Comparison of ENCODE assay signal across 9 cellular contexts in the genomic region with DNA sequence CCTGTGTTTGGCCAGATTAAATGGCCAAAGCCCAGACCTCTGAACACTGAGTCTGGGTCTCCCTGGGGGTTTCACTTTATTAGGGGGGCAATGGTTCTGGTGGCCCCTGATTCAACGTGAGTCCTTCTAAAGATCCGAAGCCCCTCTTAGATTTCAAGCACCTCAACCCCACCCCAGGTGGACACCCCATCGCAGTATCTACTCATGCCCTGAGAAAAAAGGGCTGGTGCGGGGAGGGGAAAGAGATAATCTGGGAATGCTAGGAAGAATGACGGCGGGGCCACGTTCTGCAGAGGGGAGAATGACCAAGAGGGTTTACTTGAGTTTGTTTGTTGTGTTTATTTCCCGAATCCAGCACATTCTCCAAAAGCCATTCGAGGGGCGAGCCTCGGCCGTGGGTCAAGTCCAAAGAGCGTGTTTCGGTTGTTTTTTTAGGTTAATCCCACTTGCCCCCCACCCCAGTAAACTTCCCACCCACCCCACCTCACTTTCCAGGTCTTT. TPM values are rescaled to one million over a fixed set of nuclear protein-coding genes. Genes with fewer than 3 reads are reported as not detected.
A peak's percentile ranks its signal among the peaks of the same experiment; 100 is the strongest.
DNase-seq lines count a peak whose midpoint lies in the region; ATAC-seq and TF ChIP-seq lines count a peak whose summit lies in the region.
"Had no signal": no experiment of that assay in that cellular context is flagged by ENCODE, and none has a peak within 500 bp of the region (broad histone marks: within the 10 kb centered on the region; RNA-seq: fewer than 3 reads in every experiment).

No MANE protein-coding gene starts in this region.

- peak overlapping the region; percentile 94 for H3K4me3 ChIP-seq in HUES6 (ENCODE audit: low read depth, low read length)
- peak overlapping the region; percentile 95 for H3K4me3 ChIP-seq in choroid plexus epithelial cell (ENCODE audit: low read depth, low read length)

- peaks cover 67 to 89% (median 84%) of the 10 kb centered on the region in 3 donors for H3K4me1 Mint-ChIP-seq in naive B cell

- ATAC-seq in naive B cell (ENCODE audit: low read depth in 2 of 2), result no peak

- peaks cover 0 to 7% of the 10 kb centered on the region in 2 donors for H3K36me3 Mint-ChIP-seq in naive B cell

- H3K9me3 ChIP-seq in HUES6 (ENCODE audit: control insufficient read depth, insufficient read depth, low read depth, low read length), result no peaks in the 10 kb centered on the region

- POLR2A ChIA-PET in HEK293T (lab: Yijun Ruan, JAX), result no interaction called here

- H3K27me3 Mint-ChIP-seq in naive B cell, result no peaks in the 10 kb centered on the region

- peaks cover 49% of the 10 kb centered on the region for H3K4me1 ChIP-seq in HUES6 (ENCODE audit: control insufficient read depth, insufficient read depth, low read length)

- DNase-seq in AG08396 (ENCODE audit: low spot score) (peak; percentile 41), choroid plexus epithelial cell (ENCODE audit: low read depth) (no peak), naive B cell (no peak), GOT3 (lab: John Stamatoyannopoulos, UW) (no peak), NCI-H524 treated with DMSO at 0.1 percent for 48 hours (lab: John Stamatoyannopoulos, UW) (no peak), HEK293T (ENCODE audit: extremely low spot score) (no peak)
- no peak for DNase-seq in stimulated activated CD4-positive, alpha-beta T cell treated with anti-CD3 and anti-CD28 coated beads, Interleukin-12 subunit alpha, Interleukin-12 subunit beta, amount 100 ng/mL, for 4 hours
- DNase-seq: SHP77 treated with DMSO at 0.1 percent for 48 hours had no signal

- peaks cover 6% of the 10 kb centered on the region; the same call in 1 of the 2 replicates for H3K27me3 ChIP-seq in HUES6 (ENCODE audit: control insufficient read depth, insufficient read depth, low read length)

- H3K27ac Mint-ChIP-seq in naive B cell, result peak overlapping the region; percentile 94 to 98 (median 97)

- peak overlapping the region; percentile 94 for H3K9ac ChIP-seq in HUES6 (ENCODE audit: low read length)

- H3K4me3 Mint-ChIP-seq in naive B cell, result peak overlapping the region; percentile 86 to 97 (median 94)

- H3K9me3 Mint-ChIP-seq in naive B cell, result no peaks in the 10 kb centered on the region

- H3K27ac ChIP-seq in HUES6 (ENCODE audit: low read depth, low read length), result peak overlapping the region; percentile 88; the same call in 1 of the 2 replicates

- CTCF ChIA-PET in HEK293T (lab: Yijun Ruan, JAX), result no interaction called here

- H3K36me3 ChIP-seq in HUES6 (ENCODE audit: control insufficient read depth, insufficient read depth, low read length), result 0 out of 2 replicates have a peak, but pooled peaks cover 9% of the 10 kb centered on the region

- TF ChIP-seq CTCF in choroid plexus epithelial cell (conservative IDR thresholded peaks at IDR 0.05; ENCODE audit: low read depth, low read length), result no peak

TF ChIP-seq in HEK293T, 16 proteins besides CTCF, POLR2A, EP300 and RAD21:
- no peak for TF ChIP-seq FOXK2 (IDR thresholded peaks at IDR 0.05)
- TF ChIP-seq ELF4 (IDR thresholded peaks at IDR 0.05), result no peak
- no peak for TF ChIP-seq CTBP1 (IDR thresholded peaks at IDR 0.05; ENCODE audit: borderline replicate concordance)
- TF ChIP-seq, protein P1, sequence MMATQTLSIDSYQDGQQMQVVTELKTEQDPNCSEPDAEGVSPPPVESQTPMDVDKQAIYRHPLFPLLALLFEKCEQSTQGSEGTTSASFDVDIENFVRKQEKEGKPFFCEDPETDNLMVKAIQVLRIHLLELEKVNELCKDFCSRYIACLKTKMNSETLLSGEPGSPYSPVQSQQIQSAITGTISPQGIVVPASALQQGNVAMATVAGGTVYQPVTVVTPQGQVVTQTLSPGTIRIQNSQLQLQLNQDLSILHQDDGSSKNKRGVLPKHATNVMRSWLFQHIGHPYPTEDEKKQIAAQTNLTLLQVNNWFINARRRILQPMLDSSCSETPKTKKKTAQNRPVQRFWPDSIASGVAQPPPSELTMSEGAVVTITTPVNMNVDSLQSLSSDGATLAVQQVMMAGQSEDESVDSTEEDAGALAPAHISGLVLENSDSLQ (IDR thresholded peaks at IDR 0.05), result no peak
- no peak for TF ChIP-seq SP1 (IDR thresholded peaks at IDR 0.05)
- no peak for TF ChIP-seq TARDBP (IDR thresholded peaks at IDR 0.05)
- TF ChIP-seq ARNT (IDR thresholded peaks at IDR 0.05), result no peak
- no peak for TF ChIP-seq SUZ12 (IDR thresholded peaks at IDR 0.05)
- no peak for TF ChIP-seq L3MBTL2 (conservative IDR thresholded peaks at IDR 0.05)
- no peak for TF ChIP-seq FOXM1 (IDR thresholded peaks at IDR 0.05; ENCODE audit: borderline replicate concordance)
- TF ChIP-seq FOXA1 (IDR thresholded peaks at IDR 0.05), result no peak

RNA-seq across cellular contexts. Expression of gene PDLIM1, which starts 0.8 kb away (rescaled TPM):
- polyA plus RNA-seq in naive B cell (ENCODE audit: low read depth in 6 of 6), result 100 to 1,000 TPM; 348 to 523 (median 419) TPM
